ENCODE assay signal across 2 cellular contexts in genomic region chr15:52370010-52370409, GRCh38.
TF ChIP-seq lines count a peak whose summit lies in the region.

No MANE protein-coding gene starts in this region.

TF ChIP-seq in IMR-90, 13 proteins besides CTCF, POLR2A, EP300 and RAD21 (continued from another document):
- TF ChIP-seq ELK1 (IDR thresholded peaks at IDR 0.05; ENCODE audit: borderline replicate concordance, low read depth, low read length) (no peak), NFE2L2 (IDR thresholded peaks at IDR 0.05; ENCODE audit: low read depth, low read length) (no peak), RCOR1 (IDR thresholded peaks at IDR 0.05; ENCODE audit: insufficient replicate concordance, low read length) (no peak), FOS (IDR thresholded peaks at IDR 0.05; ENCODE audit: low read depth, low read length) (no peak), USF2 (IDR thresholded peaks at IDR 0.05; ENCODE audit: low read depth, low read length) (no peak), RFX5 (IDR thresholded peaks at IDR 0.05; ENCODE audit: low read depth, low read length) (no peak), CHD1 (IDR thresholded peaks at IDR 0.05; ENCODE audit: low read depth, low read length) (no peak), MAFK (IDR thresholded peaks at IDR 0.05; ENCODE audit: low read depth, low read length) (no peak), CEBPB (IDR thresholded peaks at IDR 0.05; ENCODE audit: low read depth, low read length) (no peak), MAZ (IDR thresholded peaks at IDR 0.05; ENCODE audit: borderline replicate concordance, low read depth, low read length) (no peak), SMC3 (IDR thresholded peaks at IDR 0.05; ENCODE audit: low read depth, low read length) (no peak), MXI1 (IDR thresholded peaks at IDR 0.05; ENCODE audit: borderline replicate concordance, low read depth, low read length) (no peak)

TF ChIP-seq in GM12878, 131 proteins besides CTCF, POLR2A, EP300 and RAD21:
- TF ChIP-seq BCLAF1 (IDR thresholded peaks at IDR 0.05), result no peak
- no peak for TF ChIP-seq CBX5 (IDR thresholded peaks at IDR 0.05; ENCODE audit: low read depth)
- TF ChIP-seq CBFB (IDR thresholded peaks at IDR 0.05; ENCODE audit: low read depth), result no peak
- TF ChIP-seq SPI1 (IDR thresholded peaks at IDR 0.05; ENCODE audit: borderline replicate concordance, insufficient read depth, low read depth, low read length), result peak; percentile 75; the same call in 1 of the 2 replicates
- TF ChIP-seq IRF4 (IDR thresholded peaks at IDR 0.05; ENCODE audit: low read depth, low read length), result 0 out of 2 replicates have a peak, but pooled peaks have one; percentile 13
- TF ChIP-seq ZNF687 (IDR thresholded peaks at IDR 0.05), result no peak
- TF ChIP-seq RELB (IDR thresholded peaks at IDR 0.05; ENCODE audit: low read depth), result peak; percentile 38; the same call in 1 of the 2 replicates
- no peak for TF ChIP-seq ZBED1 (IDR thresholded peaks at IDR 0.05; ENCODE audit: borderline replicate concordance)
- peak; percentile 55 to 59; a peak in 3 of 4 replicates for TF ChIP-seq IKZF2 (IDR thresholded peaks at IDR 0.05)
- no peak for TF ChIP-seq BRCA1 (IDR thresholded peaks at IDR 0.05; ENCODE audit: low read depth, low read length)
- TF ChIP-seq RB1 (IDR thresholded peaks at IDR 0.05; ENCODE audit: borderline replicate concordance), result no peak
